In the genomic region with DNA sequence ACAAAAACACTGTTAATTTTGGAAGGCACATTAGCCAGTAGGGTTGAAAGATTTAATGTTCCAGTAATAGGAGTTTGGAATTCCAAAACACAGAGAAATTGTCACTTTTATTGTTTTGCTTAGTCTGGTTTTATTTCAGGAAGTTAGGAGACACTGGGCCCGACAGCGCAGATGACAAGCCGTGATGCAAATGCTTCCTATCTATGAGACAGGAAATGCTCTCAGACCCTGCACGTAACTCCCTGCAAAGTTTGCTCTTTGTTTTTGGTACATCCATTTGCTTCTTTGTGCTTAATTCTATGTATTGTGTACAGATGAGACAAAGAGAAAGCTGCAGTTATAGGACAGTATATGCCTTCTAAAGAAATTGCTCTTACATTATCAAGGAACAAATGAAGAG, we compare ENCODE assay signal across 10 cellular contexts.
DNase-seq lines count a peak whose midpoint lies in the region; ATAC-seq and TF ChIP-seq lines count a peak whose summit lies in the region.
"Had no signal": no experiment of that assay in that cellular context is flagged by ENCODE, and none has a peak within 500 bp of the region (broad histone marks: within the 10 kb centered on the region; RNA-seq: fewer than 3 reads in every experiment).

No MANE protein-coding gene starts in this region.

- no peaks in the 10 kb centered on the region for H3K9me3 ChIP-seq in T-helper 17 cell (ENCODE audit: control insufficient read depth, low read length, poor library complexity, severe bottlenecking)
- H3K9me3 ChIP-seq in fibroblast of lung (ENCODE audit: control insufficient read depth, insufficient read depth, low read depth, low read length) = no peaks in the 10 kb centered on the region
- H3K9me3 ChIP-seq in upper lobe of right lung = no peaks in the 10 kb centered on the region
- H3K9me3 ChIP-seq: Caco-2 had no signal

- H3K4me3 ChIP-seq in fibroblast of lung (replicated peaks in 1 of 4; ENCODE audit: control extremely low read depth in 1 of 4, insufficient read depth in 1 of 4, low read depth in 3 of 4, low read length in 4 of 4) = no peak overlapping the region
- H3K4me3 ChIP-seq in upper lobe of right lung = no peak overlapping the region

- no peak overlapping the region for H3K4me2 ChIP-seq in fibroblast of lung (ENCODE audit: extremely low read depth, insufficient read depth, low read length)

- TF ChIP-seq CTCF in fibroblast of lung (conservative IDR thresholded peaks at IDR 0.05 in 1 of 2, IDR thresholded peaks at IDR 0.05 in 1 of 2; ENCODE audit: low read depth in 1 of 2, low read length in 2 of 2) (no peak), upper lobe of right lung (IDR thresholded peaks at IDR 0.05) (no peak)

- peak overlapping the region; percentile 40 for H2AFZ ChIP-seq in fibroblast of lung (ENCODE audit: low read length)

- DNase-seq in stimulated activated CD8-positive, alpha-beta memory T cell treated with anti-CD3 and anti-CD28 coated beads, Interleukin-12 subunit alpha, Interleukin-12 subunit beta, amount 100 ng/mL, for 1 hour (ENCODE audit: low read depth) = peak; percentile 7
- DNase-seq in stimulated activated CD8-positive, alpha-beta memory T cell treated with anti-CD3 and anti-CD28 coated beads, Interleukin-4, amount 100 ng/mL, for 48 hours = no peak
- DNase-seq in T-helper 17 cell (no peak), fibroblast of lung (ENCODE audit: low read depth in 2 of 2) (no peak), upper lobe of right lung (no peak), COLO829 (ENCODE audit: low spot score) (no peak), posterior vena cava (ENCODE audit: low spot score) (no peak)
- DNase-seq: Caco-2 had no signal

- peak overlapping the region; percentile 83 for H3K27ac Mint-ChIP-seq in T-helper 17 cell

- intact Hi-C loops in upper lobe of right lung (cut with DNase I) = no loop called here
- intact Hi-C loops in posterior vena cava (cut with DNase I) = no loop called here

- no peaks in the 10 kb centered on the region for H3K27me3 Mint-ChIP-seq in T-helper 17 cell
- H3K27me3 Mint-ChIP-seq: IgD-negative memory B cell had no signal

- no peaks in the 10 kb centered on the region for H3K79me2 ChIP-seq in fibroblast of lung (ENCODE audit: control insufficient read depth, insufficient read depth, low read length)

- H3K27me3 ChIP-seq in fibroblast of lung (ENCODE audit: control insufficient read depth, insufficient read depth, low read length) = no peaks in the 10 kb centered on the region
- H3K27me3 ChIP-seq in upper lobe of right lung = no peaks in the 10 kb centered on the region

- no peaks in the 10 kb centered on the region for H3K36me3 Mint-ChIP-seq in T-helper 17 cell (ENCODE audit: low read depth)

- H3K4me1 ChIP-seq in fibroblast of lung (ENCODE audit: control insufficient read depth, extremely low read depth, insufficient read depth, low read length) (peaks cover 10% of the 10 kb centered on the region), upper lobe of right lung (peaks cover 28% of the 10 kb centered on the region)
- H3K4me1 ChIP-seq: Caco-2 had no signal

- ATAC-seq in T-helper 17 cell = peak; percentile 93
- peak; percentile 43 for ATAC-seq in upper lobe of right lung
- no peak for ATAC-seq in HG03025 (IDR thresholded peaks at IDR 0.05; ENCODE audit: low FRiP score, unreplicated experiment)

- H3K36me3 ChIP-seq in fibroblast of lung (ENCODE audit: control insufficient read depth, insufficient read depth, low read length) (no peaks in the 10 kb centered on the region), upper lobe of right lung (no peaks in the 10 kb centered on the region)

- H4K20me1 ChIP-seq in fibroblast of lung (ENCODE audit: control insufficient read depth, extremely low read depth, insufficient read depth, low read length) = no peaks in the 10 kb centered on the region

- H3K27ac ChIP-seq in fibroblast of lung (ENCODE audit: insufficient read depth, low read length) (no peak overlapping the region), upper lobe of right lung (peak overlapping the region; percentile 26)

- peak overlapping the region; percentile 5 for H3K4me3 Mint-ChIP-seq in T-helper 17 cell

- no peak overlapping the region for H3K9ac ChIP-seq in fibroblast of lung (ENCODE audit: insufficient read depth, low read length)

- peaks cover 14% of the 10 kb centered on the region for H3K4me1 Mint-ChIP-seq in T-helper 17 cell
